Comparison of ENCODE assay signal across 2 cellular contexts in genomic region chr4:100504086-100504874, GRCh38.
TF ChIP-seq lines count a peak whose summit lies in the region.

No MANE protein-coding gene starts in this region.

TF ChIP-seq in GM23338, 12 proteins besides CTCF, POLR2A, EP300 and RAD21 (continued from another document):
- TF ChIP-seq, protein P1, sequence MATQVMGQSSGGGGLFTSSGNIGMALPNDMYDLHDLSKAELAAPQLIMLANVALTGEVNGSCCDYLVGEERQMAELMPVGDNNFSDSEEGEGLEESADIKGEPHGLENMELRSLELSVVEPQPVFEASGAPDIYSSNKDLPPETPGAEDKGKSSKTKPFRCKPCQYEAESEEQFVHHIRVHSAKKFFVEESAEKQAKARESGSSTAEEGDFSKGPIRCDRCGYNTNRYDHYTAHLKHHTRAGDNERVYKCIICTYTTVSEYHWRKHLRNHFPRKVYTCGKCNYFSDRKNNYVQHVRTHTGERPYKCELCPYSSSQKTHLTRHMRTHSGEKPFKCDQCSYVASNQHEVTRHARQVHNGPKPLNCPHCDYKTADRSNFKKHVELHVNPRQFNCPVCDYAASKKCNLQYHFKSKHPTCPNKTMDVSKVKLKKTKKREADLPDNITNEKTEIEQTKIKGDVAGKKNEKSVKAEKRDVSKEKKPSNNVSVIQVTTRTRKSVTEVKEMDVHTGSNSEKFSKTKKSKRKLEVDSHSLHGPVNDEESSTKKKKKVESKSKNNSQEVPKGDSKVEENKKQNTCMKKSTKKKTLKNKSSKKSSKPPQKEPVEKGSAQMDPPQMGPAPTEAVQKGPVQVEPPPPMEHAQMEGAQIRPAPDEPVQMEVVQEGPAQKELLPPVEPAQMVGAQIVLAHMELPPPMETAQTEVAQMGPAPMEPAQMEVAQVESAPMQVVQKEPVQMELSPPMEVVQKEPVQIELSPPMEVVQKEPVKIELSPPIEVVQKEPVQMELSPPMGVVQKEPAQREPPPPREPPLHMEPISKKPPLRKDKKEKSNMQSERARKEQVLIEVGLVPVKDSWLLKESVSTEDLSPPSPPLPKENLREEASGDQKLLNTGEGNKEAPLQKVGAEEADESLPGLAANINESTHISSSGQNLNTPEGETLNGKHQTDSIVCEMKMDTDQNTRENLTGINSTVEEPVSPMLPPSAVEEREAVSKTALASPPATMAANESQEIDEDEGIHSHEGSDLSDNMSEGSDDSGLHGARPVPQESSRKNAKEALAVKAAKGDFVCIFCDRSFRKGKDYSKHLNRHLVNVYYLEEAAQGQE (IDR thresholded peaks at IDR 0.05; ENCODE audit: unreplicated experiment): no peak
TF ChIP-seq in GM23338: peak in this region for 0.

TF ChIP-seq in WTC11, 78 proteins besides CTCF, POLR2A, EP300 and RAD21 (continued from another document):
- no peak for TF ChIP-seq ERG (CRISPR knock-in tag; IDR thresholded peaks at IDR 0.05)
- TF ChIP-seq HMGA2 (CRISPR knock-in tag; IDR thresholded peaks at IDR 0.05): no peak
